ENCODE assay signal across 26 cellular contexts in genomic region chr20:51060301-51060700, GRCh38.
"Had no signal": no experiment of that assay in that cellular context is flagged by ENCODE, and none has a peak within 500 bp of the region (broad histone marks: within the 10 kb centered on the region; RNA-seq: fewer than 3 reads in every experiment).

No MANE protein-coding gene starts in this region.

- H3K27ac Mint-ChIP-seq: activated CD8-positive, alpha-beta memory T cell treated with anti-CD3 and anti-CD28 coated beads, Interleukin-2, amount 10 ng/mL, durations not matched to agents 7 days and 5 days; activated naive CD4-positive, alpha-beta T cell treated with anti-CD3 and anti-CD28 coated beads, Interleukin-2, amount 10 ng/mL, durations not matched to agents 7 days and 5 days; effector memory CD8-positive, alpha-beta T cell; mesothelial cell of epicardium; nephron progenitor cell; stimulated activated effector memory CD8-positive, alpha-beta T cell treated with anti-CD3 and anti-CD28 coated beads, Interleukin-12 subunit alpha, Interleukin-12 subunit beta, amount 100 ng/mL, for 72 hours; T-helper 17 cell had no signal

- H3K36me3 Mint-ChIP-seq: activated CD8-positive, alpha-beta memory T cell treated with anti-CD3 and anti-CD28 coated beads, Interleukin-2, amount 10 ng/mL, durations not matched to agents 7 days and 5 days; activated naive CD4-positive, alpha-beta T cell treated with anti-CD3 and anti-CD28 coated beads, Interleukin-2, amount 10 ng/mL, durations not matched to agents 7 days and 5 days; mesothelial cell of epicardium; naive B cell; stimulated activated effector memory CD8-positive, alpha-beta T cell treated with anti-CD3 and anti-CD28 coated beads, Interleukin-12 subunit alpha, Interleukin-12 subunit beta, amount 100 ng/mL, for 72 hours had no signal

- H3K4me2 ChIP-seq: hepatocyte had no signal

- H3K4me3 Mint-ChIP-seq: activated CD8-positive, alpha-beta memory T cell treated with anti-CD3 and anti-CD28 coated beads, Interleukin-2, amount 10 ng/mL, durations not matched to agents 7 days and 5 days; activated naive CD4-positive, alpha-beta T cell treated with anti-CD3 and anti-CD28 coated beads, Interleukin-2, amount 10 ng/mL, durations not matched to agents 7 days and 5 days; effector memory CD8-positive, alpha-beta T cell; mesothelial cell of epicardium; naive B cell; nephron progenitor cell; stimulated activated effector memory CD8-positive, alpha-beta T cell treated with anti-CD3 and anti-CD28 coated beads, Interleukin-12 subunit alpha, Interleukin-12 subunit beta, amount 100 ng/mL, for 72 hours; T-helper 17 cell had no signal

- H3K4me3 ChIP-seq: cardiac muscle cell, coronary artery, dorsolateral prefrontal cortex, gastroesophageal sphincter, hepatocyte, pancreas, prostate gland, sigmoid colon, stomach, thyroid gland, upper lobe of left lung, vagina had no signal

- DNase-seq: activated CD8-positive, alpha-beta memory T cell treated with anti-CD3 and anti-CD28 coated beads, Interleukin-2, amount 10 ng/mL, durations not matched to agents 7 days and 5 days; activated naive CD4-positive, alpha-beta T cell treated with anti-CD3 and anti-CD28 coated beads, Interleukin-2, amount 10 ng/mL, durations not matched to agents 7 days and 5 days; cerebellar nuclear complex; dorsolateral prefrontal cortex; effector memory CD8-positive, alpha-beta T cell; kidney; left colon; naive B cell; nephron progenitor cell; pancreas; sigmoid colon; small intestine; stimulated activated CD4-positive, alpha-beta T cell treated with anti-CD3 and anti-CD28 coated beads, Interleukin-4, amount 100 ng/mL, for 24 hours; stomach; T-helper 17 cell; T1000; thyroid gland; upper lobe of left lung had no signal

- H3K27ac ChIP-seq: cardiac muscle cell, coronary artery, dorsolateral prefrontal cortex, gastroesophageal sphincter, hepatocyte, pancreas, prostate gland, sigmoid colon, stomach, thyroid gland, upper lobe of left lung, vagina had no signal

- H3K4me1 ChIP-seq: gastroesophageal sphincter, pancreas, prostate gland, sigmoid colon, stomach, thyroid gland, upper lobe of left lung, vagina had no signal

- H3K4me1 Mint-ChIP-seq: activated naive CD4-positive, alpha-beta T cell treated with anti-CD3 and anti-CD28 coated beads, Interleukin-2, amount 10 ng/mL, durations not matched to agents 7 days and 5 days had no signal

- H3K9me3 ChIP-seq: pancreas, prostate gland, thyroid gland, upper lobe of left lung, vagina had no signal

- H3K9me3 Mint-ChIP-seq: activated naive CD4-positive, alpha-beta T cell treated with anti-CD3 and anti-CD28 coated beads, Interleukin-2, amount 10 ng/mL, durations not matched to agents 7 days and 5 days; effector memory CD8-positive, alpha-beta T cell; mesothelial cell of epicardium; nephron progenitor cell had no signal

- H3K27me3 ChIP-seq: cardiac muscle cell, pancreas, thyroid gland, upper lobe of left lung, vagina had no signal

- H3K36me3 ChIP-seq: cardiac muscle cell, gastroesophageal sphincter, pancreas, prostate gland, sigmoid colon, stomach, thyroid gland, upper lobe of left lung, vagina had no signal
